ENCODE assay signal across 1 cellular context in genomic region chr20:45985573-45985972, GRCh38.
TF ChIP-seq lines count a peak whose summit lies in the region.

No MANE protein-coding gene starts in this region.

TF ChIP-seq in H1, 55 proteins besides CTCF, POLR2A, EP300 and RAD21:
- no peak for TF ChIP-seq FOSL1 (IDR thresholded peaks at IDR 0.05; ENCODE audit: insufficient read depth, low read depth, low read length)
- no peak for TF ChIP-seq RNF2 (IDR thresholded peaks at IDR 0.05; ENCODE audit: borderline replicate concordance, low read depth, low read length, missing control alignments, poor library complexity, severe bottlenecking)
- TF ChIP-seq GABPA (IDR thresholded peaks at IDR 0.05; ENCODE audit: borderline replicate concordance, insufficient read depth, low read length) = no peak
- TF ChIP-seq YY1 (IDR thresholded peaks at IDR 0.05; ENCODE audit: low read depth, low read length) = no peak
- no peak for TF ChIP-seq SUZ12 (IDR thresholded peaks at IDR 0.05; ENCODE audit: low read length)
- no peak for TF ChIP-seq TAF7 (optimal IDR thresholded peaks at IDR 0.05; ENCODE audit: borderline replicate concordance, low read depth, low read length)
- no peak for TF ChIP-seq PHF8 (conservative IDR thresholded peaks at IDR 0.05; ENCODE audit: low read depth, low read length)
